8 cellular contexts compared by ENCODE assay signal in genomic region chr1:209652873-209653401, GRCh38. TPM values are rescaled to one million over a fixed set of nuclear protein-coding genes. Genes with fewer than 3 reads are reported as not detected.
DNase-seq lines count a peak whose midpoint lies in the region; ATAC-seq lines count a peak whose summit lies in the region.

No MANE protein-coding gene starts in this region.

- peak in 2 of 5 donors; percentile 6 to 50 for DNase-seq in CD4-positive, alpha-beta memory T cell
- peak; percentile 60 for DNase-seq in T-helper 2 cell treated with Interferon-gamma antibody and Interleukin-4, amounts not matched to agents 5 μg/mL and 100 μg/mL, for 36 hours (ENCODE audit: low spot score)
- peak; percentile 11 for DNase-seq in cerebellar cortex (ENCODE audit: low spot score)
- DNase-seq in mesendoderm: peak; percentile 94
- DNase-seq in superior temporal gyrus (ENCODE audit: extremely low spot score): peak; percentile 96

- H3K4me3 ChIP-seq in CD4-positive, alpha-beta memory T cell (ENCODE audit: low read length in 2 of 2): no peak overlapping the region
- no peak overlapping the region for H3K4me3 ChIP-seq in mesendoderm (ENCODE audit: low read length)

- no peak overlapping the region for H3K4me2 ChIP-seq in mesendoderm (ENCODE audit: low read length)

- no peaks in the 10 kb centered on the region for H3K36me3 Mint-ChIP-seq in CD4-positive, alpha-beta memory T cell
- H3K36me3 Mint-ChIP-seq in T-helper 2 cell treated with Interferon-gamma antibody and Interleukin-4, amounts not matched to agents 5 μg/mL and 100 μg/mL, for 36 hours (ENCODE audit: low read depth): no peaks in the 10 kb centered on the region

- no peak overlapping the region for H2BK15ac ChIP-seq in mesendoderm (replicated peaks; ENCODE audit: low read depth)

- H3K36me3 ChIP-seq in CD4-positive, alpha-beta memory T cell (ENCODE audit: insufficient read depth, low read length): no peaks in the 10 kb centered on the region
- no peaks in the 10 kb centered on the region for H3K36me3 ChIP-seq in mesendoderm (ENCODE audit: control insufficient read depth, insufficient read depth, low read length)

- H4K5ac ChIP-seq in mesendoderm (ENCODE audit: low read length): no peak overlapping the region

- H3K56ac ChIP-seq in mesendoderm (ENCODE audit: low read length): no peak overlapping the region

- peak overlapping the region in 5 of 7 donors; percentile 32 to 77 (median 52) for H3K27ac Mint-ChIP-seq in CD4-positive, alpha-beta memory T cell
- H3K27ac Mint-ChIP-seq in T-helper 2 cell treated with Interferon-gamma antibody and Interleukin-4, amounts not matched to agents 5 μg/mL and 100 μg/mL, for 36 hours: no peak overlapping the region

- no peaks in the 10 kb centered on the region for H3K9me3 ChIP-seq in CD4-positive, alpha-beta memory T cell (ENCODE audit: control insufficient read depth in 1 of 2, low read length in 2 of 2)

- H3K9ac ChIP-seq in mesendoderm (ENCODE audit: low read length): no peak overlapping the region

- H3K27me3 Mint-ChIP-seq in CD4-positive, alpha-beta memory T cell: no peaks in the 10 kb centered on the region
- H3K27me3 Mint-ChIP-seq in T-helper 2 cell treated with Interferon-gamma antibody and Interleukin-4, amounts not matched to agents 5 μg/mL and 100 μg/mL, for 36 hours (ENCODE audit: low read depth): no peaks in the 10 kb centered on the region

- WGBS in mesendoderm (ENCODE audit: extremely low coverage, insufficient coverage, low lambda C conversion rate): no CpG with 5 or more reads among the region's 3 CpGs

- no peaks in the 10 kb centered on the region for H3K9me3 Mint-ChIP-seq in CD4-positive, alpha-beta memory T cell
- no peaks in the 10 kb centered on the region for H3K9me3 Mint-ChIP-seq in T-helper 2 cell treated with Interferon-gamma antibody and Interleukin-4, amounts not matched to agents 5 μg/mL and 100 μg/mL, for 36 hours

- POLR2A ChIA-PET in CD4-positive, alpha-beta memory T cell (lab: Charles Lee; ENCODE audit: partially characterized antibody): interaction anchor here (1.5 kb wide), 1 partner anchor 12 kb away, joined by 3 read pairs; no protein-coding TSS in a partner anchor

- H3K27ac ChIP-seq in CD4-positive, alpha-beta memory T cell (ENCODE audit: low read depth, low read length): no peak overlapping the region
- no peak overlapping the region for H3K27ac ChIP-seq in mesendoderm (ENCODE audit: low read depth, low read length)

- peaks cover 26% of the 10 kb centered on the region for H3K4me1 ChIP-seq in CD4-positive, alpha-beta memory T cell (ENCODE audit: insufficient read depth, low read length)
- H3K4me1 ChIP-seq in mesendoderm (ENCODE audit: control insufficient read depth, low read depth, low read length): no peaks in the 10 kb centered on the region

- no peaks in the 10 kb centered on the region for H3K79me1 ChIP-seq in mesendoderm (ENCODE audit: low read length)

- no peak overlapping the region for H4K8ac ChIP-seq in mesendoderm (ENCODE audit: low read depth, low read length)

- no peak overlapping the region for H2BK5ac ChIP-seq in mesendoderm (ENCODE audit: low read length)

- no peak overlapping the region for H2BK120ac ChIP-seq in mesendoderm (ENCODE audit: low read depth, low read length)

- H3K79me2 ChIP-seq in mesendoderm (ENCODE audit: control insufficient read depth, insufficient read depth, low read length): no peaks in the 10 kb centered on the region

- no peak overlapping the region for H3K23ac ChIP-seq in mesendoderm (ENCODE audit: low read length)

- H3K18ac ChIP-seq in mesendoderm (ENCODE audit: low read length): no peak overlapping the region

- H3K4ac ChIP-seq in mesendoderm (ENCODE audit: low read depth, low read length): no peak overlapping the region

- no peak overlapping the region for H3K4me3 Mint-ChIP-seq in CD4-positive, alpha-beta memory T cell
- no peak overlapping the region for H3K4me3 Mint-ChIP-seq in T-helper 2 cell treated with Interferon-gamma antibody and Interleukin-4, amounts not matched to agents 5 μg/mL and 100 μg/mL, for 36 hours

- peaks cover 18 to 48% (median 27%) of the 10 kb centered on the region in 4 donors for H3K4me1 Mint-ChIP-seq in CD4-positive, alpha-beta memory T cell
- H3K4me1 Mint-ChIP-seq in T-helper 2 cell treated with Interferon-gamma antibody and Interleukin-4, amounts not matched to agents 5 μg/mL and 100 μg/mL, for 36 hours (ENCODE audit: low read depth): peaks cover 22% of the 10 kb centered on the region

- ATAC-seq in HG03432 (IDR thresholded peaks at IDR 0.05; ENCODE audit: unreplicated experiment): peak; percentile 32
- no peak for ATAC-seq in HG03342 (IDR thresholded peaks at IDR 0.05; ENCODE audit: unreplicated experiment)
- no peak for ATAC-seq in HG03139 (IDR thresholded peaks at IDR 0.05; ENCODE audit: unreplicated experiment)

- intact Hi-C loops in CD4-positive, alpha-beta memory T cell (cut with micrococcal nuclease): no loop called here

- CTCF ChIA-PET in CD4-positive, alpha-beta memory T cell (lab: Charles Lee; ENCODE audit: partially characterized antibody): interaction anchor here (1.1 to 1.6 kb wide), 4 partner anchors 20 to 95 kb away, joined by 3 to 5 read pairs (median 4); no protein-coding TSS in a partner anchor

- H3K27me3 ChIP-seq in CD4-positive, alpha-beta memory T cell (ENCODE audit: insufficient read depth, low read length): no peaks in the 10 kb centered on the region
- H3K27me3 ChIP-seq in mesendoderm (ENCODE audit: insufficient read depth, low read length, poor library complexity): no peaks in the 10 kb centered on the region

- no peak overlapping the region for H2AK5ac ChIP-seq in mesendoderm (ENCODE audit: low read length)

RNA-seq across cellular contexts. Expression of gene LAMB3, which starts 0.7 kb away (rescaled TPM):
- total RNA-seq in CD4-positive, alpha-beta memory T cell: under 1 TPM; 0.38 to 0.69 TPM
- under 1 TPM in 1 of 2 donors, not detected in 1; 0.18 TPM for polyA plus RNA-seq in CD4-positive, alpha-beta memory T cell
- polyA plus RNA-seq in mesendoderm (2013, experiment 1 of 2): 0.79 TPM
- polyA plus RNA-seq in mesendoderm (2013, experiment 2 of 2): 0.73 TPM

RNA-seq across cellular contexts. Expression of gene G0S2, which starts 22.3 kb away (rescaled TPM):
- 1 to 10 TPM in 1 of 2 experiments, not detected in 1; 1.2 TPM for total RNA-seq in CD4-positive, alpha-beta memory T cell
- polyA plus RNA-seq in CD4-positive, alpha-beta memory T cell: 1 to 10 TPM in 1 of 2 donors, under 1 TPM in 1; 0.58 to 2.0 TPM
- polyA plus RNA-seq in mesendoderm (2013, experiment 1 of 2): 0.44 TPM
- polyA plus RNA-seq in mesendoderm (2013, experiment 2 of 2): 0.36 TPM

RNA-seq across cellular contexts. Expression of gene HSD11B1, which starts 51.7 kb away (rescaled TPM):
- under 1 TPM in 1 of 2 experiments, not detected in 1; 0.49 TPM for total RNA-seq in CD4-positive, alpha-beta memory T cell
- 1 to 10 TPM; 5.6 to 7.3 TPM for polyA plus RNA-seq in CD4-positive, alpha-beta memory T cell
- not detected for polyA plus RNA-seq in mesendoderm (2013, experiment 1 of 2)
- not detected for polyA plus RNA-seq in mesendoderm (2013, experiment 2 of 2)
